ENCODE assay signal across 7 cellular contexts in genomic region chr3:184259878-184260570, GRCh38. TPM values are rescaled to one million over a fixed set of nuclear protein-coding genes. Genes with fewer than 3 reads are reported as not detected.
DNase-seq lines count a peak whose midpoint lies in the region; ATAC-seq and TF ChIP-seq lines count a peak whose summit lies in the region.

No MANE protein-coding gene starts in this region.

- DNase-seq in GM10266 (ENCODE audit: extremely low spot score) = peak; percentile 91
- DNase-seq in MV-4-11 (lab: John Stamatoyannopoulos, UW) = peak; percentile 4
- DNase-seq in activated T-helper 1 cell treated with anti-CD3 and anti-CD28 coated beads, Interleukin-12 subunit alpha, Interleukin-12 subunit beta, Interleukin-2, Interleukin-4 antibody, amounts not matched to agents 30 ng/mL and 10 ng/mL and 1 ng/mL, durations not matched to agents 14 hours and 24 hours and 36 hours (ENCODE audit: low spot score) = peak; percentile 25
- no peak for DNase-seq in foreskin keratinocyte
- peak; percentile 98 for DNase-seq in osteoblast (ENCODE audit: insufficient read length, low spot score, missing footprints)

- H3K27me3 ChIP-seq in foreskin keratinocyte = peaks cover 40% of the 10 kb centered on the region
- peaks cover 32% of the 10 kb centered on the region for H3K27me3 ChIP-seq in osteoblast (ENCODE audit: insufficient read depth, low read length)

- H3K4me1 ChIP-seq in foreskin keratinocyte (peaks cover 3% of the 10 kb centered on the region), osteoblast (ENCODE audit: insufficient read depth, low read length) (peaks cover 3% of the 10 kb centered on the region)

- no peaks in the 10 kb centered on the region for H3K36me3 ChIP-seq in osteoblast (ENCODE audit: insufficient read depth, low read length)

- H4K20me1 ChIP-seq in osteoblast (ENCODE audit: insufficient read depth, low read length) = peaks cover 26% of the 10 kb centered on the region

- H2AFZ ChIP-seq in osteoblast (ENCODE audit: low read length) = no peak overlapping the region

- H3K9me3 Mint-ChIP-seq in activated T-helper 1 cell treated with anti-CD3 and anti-CD28 coated beads, Interleukin-12 subunit alpha, Interleukin-12 subunit beta, Interleukin-2, Interleukin-4 antibody, amounts not matched to agents 30 ng/mL and 10 ng/mL and 1 ng/mL, durations not matched to agents 14 hours and 24 hours and 36 hours = no peaks in the 10 kb centered on the region

- peak overlapping the region; percentile 76 for H3K4me3 Mint-ChIP-seq in activated T-helper 1 cell treated with anti-CD3 and anti-CD28 coated beads, Interleukin-12 subunit alpha, Interleukin-12 subunit beta, Interleukin-2, Interleukin-4 antibody, amounts not matched to agents 30 ng/mL and 10 ng/mL and 1 ng/mL, durations not matched to agents 14 hours and 24 hours and 36 hours

- no peaks in the 10 kb centered on the region for H3K79me2 ChIP-seq in osteoblast (ENCODE audit: insufficient read depth, low read length)

- H3K4me3 ChIP-seq in osteoblast (ENCODE audit: insufficient read depth, low read length) = no peak overlapping the region

- H3K4me1 Mint-ChIP-seq in activated T-helper 1 cell treated with anti-CD3 and anti-CD28 coated beads, Interleukin-12 subunit alpha, Interleukin-12 subunit beta, Interleukin-2, Interleukin-4 antibody, amounts not matched to agents 30 ng/mL and 10 ng/mL and 1 ng/mL, durations not matched to agents 14 hours and 24 hours and 36 hours (ENCODE audit: low read depth) = peaks cover 26% of the 10 kb centered on the region

- H3K27ac ChIP-seq in foreskin keratinocyte (no peak overlapping the region), osteoblast (ENCODE audit: low read depth, low read length) (no peak overlapping the region)

- H3K27me3 Mint-ChIP-seq in activated T-helper 1 cell treated with anti-CD3 and anti-CD28 coated beads, Interleukin-12 subunit alpha, Interleukin-12 subunit beta, Interleukin-2, Interleukin-4 antibody, amounts not matched to agents 30 ng/mL and 10 ng/mL and 1 ng/mL, durations not matched to agents 14 hours and 24 hours and 36 hours (ENCODE audit: insufficient read depth) = peaks cover 34% of the 10 kb centered on the region

- H3K36me3 Mint-ChIP-seq in activated T-helper 1 cell treated with anti-CD3 and anti-CD28 coated beads, Interleukin-12 subunit alpha, Interleukin-12 subunit beta, Interleukin-2, Interleukin-4 antibody, amounts not matched to agents 30 ng/mL and 10 ng/mL and 1 ng/mL, durations not matched to agents 14 hours and 24 hours and 36 hours (ENCODE audit: low read depth) = peaks cover 8% of the 10 kb centered on the region

- peak overlapping the region; percentile 28 for H3K4me2 ChIP-seq in osteoblast (ENCODE audit: insufficient read depth, low read length)

- intact Hi-C loops in activated T-helper 1 cell treated with anti-CD3 and anti-CD28 coated beads, Interleukin-12 subunit alpha, Interleukin-12 subunit beta, Interleukin-2, Interleukin-4 antibody, amounts not matched to agents 30 ng/mL and 10 ng/mL and 1 ng/mL, durations not matched to agents 14 hours and 24 hours and 36 hours (cut with micrococcal nuclease) = loop anchor here (5.0 kb wide), 1 partner anchor 33 kb away; the partner anchor contains the start of gene VWA5B2

- no peaks in the 10 kb centered on the region for H3K9me3 ChIP-seq in osteoblast (ENCODE audit: low read depth, low read length)

- ATAC-seq in foreskin keratinocyte (peak; percentile 28), HG02642 (IDR thresholded peaks at IDR 0.05; ENCODE audit: poor library complexity, unreplicated experiment) (no peak), GM18907 (IDR thresholded peaks at IDR 0.05; ENCODE audit: unreplicated experiment) (no peak)

- TF ChIP-seq CTCF in GM10266 (IDR thresholded peaks at IDR 0.05; ENCODE audit: control insufficient read depth, insufficient read depth, low read depth, missing control alignments) = no peak
- TF ChIP-seq CTCF in foreskin keratinocyte (conservative IDR thresholded peaks at IDR 0.05) = no peak
- TF ChIP-seq CTCF in osteoblast (IDR thresholded peaks at IDR 0.05; ENCODE audit: extremely low read depth, low read depth, low read length) = no peak

- peak overlapping the region; percentile 78 for H3K27ac Mint-ChIP-seq in activated T-helper 1 cell treated with anti-CD3 and anti-CD28 coated beads, Interleukin-12 subunit alpha, Interleukin-12 subunit beta, Interleukin-2, Interleukin-4 antibody, amounts not matched to agents 30 ng/mL and 10 ng/mL and 1 ng/mL, durations not matched to agents 14 hours and 24 hours and 36 hours

RNA-seq across cellular contexts. Expression of gene CAMK2N2, which starts 1.3 kb away (rescaled TPM):
- 0.15 and 0.52 TPM in 2 replicates for total RNA-seq in activated T-helper 1 cell treated with anti-CD3 and anti-CD28 coated beads, Interleukin-12 subunit alpha, Interleukin-12 subunit beta, Interleukin-2, Interleukin-4 antibody, amounts not matched to agents 30 ng/mL and 10 ng/mL and 1 ng/mL, durations not matched to agents 14 hours and 24 hours and 36 hours
- total RNA-seq in foreskin keratinocyte = 0.17 and 0.42 TPM in 2 replicates
- polyA plus RNA-seq in foreskin keratinocyte = 0.91 and 0.99 TPM in 2 replicates
- total RNA-seq in osteoblast = not detected in 2 replicates

RNA-seq across cellular contexts. Expression of gene EEF1AKMT4, which starts 10.6 kb away (rescaled TPM):
- total RNA-seq in activated T-helper 1 cell treated with anti-CD3 and anti-CD28 coated beads, Interleukin-12 subunit alpha, Interleukin-12 subunit beta, Interleukin-2, Interleukin-4 antibody, amounts not matched to agents 30 ng/mL and 10 ng/mL and 1 ng/mL, durations not matched to agents 14 hours and 24 hours and 36 hours = 13.5 and 15.2 TPM in 2 replicates
- total RNA-seq in foreskin keratinocyte (11.1 and 12.0 TPM in 2 replicates), osteoblast (2.7 and 3.3 TPM in 2 replicates)
- polyA plus RNA-seq in foreskin keratinocyte = 13.7 and 14.5 TPM in 2 replicates

RNA-seq across cellular contexts. Expression of gene ALG3, which starts 11.3 kb away (rescaled TPM):
- total RNA-seq in activated T-helper 1 cell treated with anti-CD3 and anti-CD28 coated beads, Interleukin-12 subunit alpha, Interleukin-12 subunit beta, Interleukin-2, Interleukin-4 antibody, amounts not matched to agents 30 ng/mL and 10 ng/mL and 1 ng/mL, durations not matched to agents 14 hours and 24 hours and 36 hours = 86.7 and 89.3 TPM in 2 replicates
- 36.8 and 38.5 TPM in 2 replicates for total RNA-seq in foreskin keratinocyte
- polyA plus RNA-seq in foreskin keratinocyte = 59.4 and 59.7 TPM in 2 replicates
- total RNA-seq in osteoblast = 26.8 and 28.9 TPM in 2 replicates

RNA-seq across cellular contexts. Expression of gene ECE2, which starts 15.8 kb away (rescaled TPM):
- not detected in 2 replicates for total RNA-seq in activated T-helper 1 cell treated with anti-CD3 and anti-CD28 coated beads, Interleukin-12 subunit alpha, Interleukin-12 subunit beta, Interleukin-2, Interleukin-4 antibody, amounts not matched to agents 30 ng/mL and 10 ng/mL and 1 ng/mL, durations not matched to agents 14 hours and 24 hours and 36 hours
- not detected in 2 replicates for total RNA-seq in foreskin keratinocyte
- not detected in 2 replicates for polyA plus RNA-seq in foreskin keratinocyte
- not detected in 2 replicates for total RNA-seq in osteoblast

RNA-seq across cellular contexts. Expression of gene VWA5B2, which starts 30.6 kb away (rescaled TPM):
- total RNA-seq in activated T-helper 1 cell treated with anti-CD3 and anti-CD28 coated beads, Interleukin-12 subunit alpha, Interleukin-12 subunit beta, Interleukin-2, Interleukin-4 antibody, amounts not matched to agents 30 ng/mL and 10 ng/mL and 1 ng/mL, durations not matched to agents 14 hours and 24 hours and 36 hours = not detected in 2 replicates
- total RNA-seq in foreskin keratinocyte = not detected in 2 replicates
- not detected in 2 replicates for polyA plus RNA-seq in foreskin keratinocyte
- total RNA-seq in osteoblast = not detected in 2 replicates

Comparison
In these comparisons a context has a peak if more than half of its experiments do, and no peak if none do; other contexts are left out.
1. DNase-seq: peak in GM10266 (single experiment), MV-4-11 (single experiment), activated T-helper 1 cell treated with anti-CD3 and anti-CD28 coated beads, Interleukin-12 subunit alpha, Interleukin-12 subunit beta, Interleukin-2, Interleukin-4 antibody, amounts not matched to agents 30 ng/mL and 10 ng/mL and 1 ng/mL, durations not matched to agents 14 hours and 24 hours and 36 hours (single experiment) and osteoblast (single experiment); none in foreskin keratinocyte (0 of 2).